ENCODE assay signal across 8 cellular contexts in genomic region chr11:289706-290620, GRCh38. TPM values are rescaled to one million over a fixed set of nuclear protein-coding genes. Genes with fewer than 3 reads are reported as not detected.
DNase-seq lines count a peak whose midpoint lies in the region; ATAC-seq and TF ChIP-seq lines count a peak whose summit lies in the region.

No MANE protein-coding gene starts in this region.

- H3K27ac ChIP-seq in right atrium auricular region: peak overlapping the region; percentile 60 to 65
- no peak overlapping the region for H3K27ac ChIP-seq in adrenal gland

- H3K36me3 Mint-ChIP-seq in activated CD8-positive, alpha-beta T cell treated with anti-CD3 and anti-CD28 coated beads for 36 hours (ENCODE audit: low read depth): peaks cover 47% of the 10 kb centered on the region

- H3K27me3 ChIP-seq in right atrium auricular region: no peaks in the 10 kb centered on the region
- no peaks in the 10 kb centered on the region for H3K27me3 ChIP-seq in adrenal gland

- H3K27ac Mint-ChIP-seq in activated CD8-positive, alpha-beta T cell treated with anti-CD3 and anti-CD28 coated beads for 36 hours: peak overlapping the region; percentile 89

- POLR2A ChIA-PET in activated CD8-positive, alpha-beta T cell treated with anti-CD3 and anti-CD28 coated beads for 36 hours (lab: Charles Lee): interaction anchor here (0.7 to 6.2 kb wide), 20 partner anchors 8 to 217 kb away, joined by 3 to 67 read pairs (median 4); partner anchors contain the start of genes BET1L, IFITM5, NLRP6 and RIC8A

- peak; percentile 12 for ATAC-seq in activated CD8-positive, alpha-beta T cell treated with anti-CD3 and anti-CD28 coated beads for 36 hours

- TF ChIP-seq POLR2A in adrenal gland (IDR thresholded peaks at IDR 0.05): no peak

- WGBS in adrenal gland, 4 donors: 87 to 91% (median 88%) methylated on average over 32 to 48 of the region's 48 CpGs

- peaks cover 0 to 23% of the 10 kb centered on the region in 2 donors for H3K4me1 ChIP-seq in right atrium auricular region
- H3K4me1 ChIP-seq in adrenal gland (replicated peaks in 1 of 2): no peaks in the 10 kb centered on the region

- CTCF ChIA-PET in activated CD8-positive, alpha-beta T cell treated with anti-CD3 and anti-CD28 coated beads for 36 hours (lab: Charles Lee): interaction anchor here (1.2 to 2.2 kb wide), 6 partner anchors 10 to 74 kb away, joined by 3 to 16 read pairs (median 5); partner anchors contain the start of gene NLRP6

- peak overlapping the region; percentile 85 for H3K4me3 Mint-ChIP-seq in activated CD8-positive, alpha-beta T cell treated with anti-CD3 and anti-CD28 coated beads for 36 hours

- no peaks in the 10 kb centered on the region for H3K9me3 Mint-ChIP-seq in activated CD8-positive, alpha-beta T cell treated with anti-CD3 and anti-CD28 coated beads for 36 hours

- DNase-seq in HFF-Myc (ENCODE audit: extremely low read depth, low read depth): no peak
- DNase-seq in activated CD8-positive, alpha-beta T cell treated with anti-CD3 and anti-CD28 coated beads for 36 hours: peak; percentile 52
- DNase-seq in right atrium auricular region (ENCODE audit: low spot score): no peak
- DNase-seq in stimulated activated CD8-positive, alpha-beta memory T cell treated with anti-CD3 and anti-CD28 coated beads, Interleukin-4, amount 100 ng/mL, for 48 hours: peak; percentile 53
- DNase-seq in RKO (ENCODE audit: low spot score): no peak
- DNase-seq in adrenal gland: no peak
- no peak for DNase-seq in COLO668 (lab: John Stamatoyannopoulos, UW; ENCODE audit: unreplicated experiment)
- DNase-seq in putamen (ENCODE audit: low spot score): no peak

- H3K4me1 Mint-ChIP-seq in activated CD8-positive, alpha-beta T cell treated with anti-CD3 and anti-CD28 coated beads for 36 hours (ENCODE audit: low read depth): peaks cover 44% of the 10 kb centered on the region

- H3K27me3 Mint-ChIP-seq in activated CD8-positive, alpha-beta T cell treated with anti-CD3 and anti-CD28 coated beads for 36 hours: no peaks in the 10 kb centered on the region

- TF ChIP-seq CTCF in HFF-Myc (IDR thresholded peaks at IDR 0.05; ENCODE audit: low read depth, low read length, missing control alignments): no peak
- TF ChIP-seq CTCF in activated CD8-positive, alpha-beta T cell treated with anti-CD3 and anti-CD28 coated beads for 36 hours (IDR thresholded peaks at IDR 0.05): no peak
- TF ChIP-seq CTCF in right atrium auricular region (IDR thresholded peaks at IDR 0.05): no peak
- no peak for TF ChIP-seq CTCF in adrenal gland (IDR thresholded peaks at IDR 0.05)

- H3K9me3 ChIP-seq in right atrium auricular region (no peaks in the 10 kb centered on the region), adrenal gland (replicated peaks in 1 of 3) (no peaks in the 10 kb centered on the region)

- H3K4me3 ChIP-seq in HFF-Myc (replicated peaks; ENCODE audit: low read depth, low read length): peak overlapping the region; percentile 48
- H3K4me3 ChIP-seq in right atrium auricular region: peak overlapping the region; percentile 62 to 79
- peak overlapping the region in 1 of 4 donors; percentile 85 for H3K4me3 ChIP-seq in adrenal gland

- H3K36me3 ChIP-seq in right atrium auricular region: no peaks in the 10 kb centered on the region
- H3K36me3 ChIP-seq in adrenal gland (replicated peaks in 1 of 2): no peaks in the 10 kb centered on the region

- intact Hi-C loops in activated CD8-positive, alpha-beta T cell treated with anti-CD3 and anti-CD28 coated beads for 36 hours (cut with micrococcal nuclease): no loop called here
- intact Hi-C loops in adrenal gland (cut with DNase I): loop anchor here in 1 of 2 donors (10.0 kb wide), 1 partner anchor 155 kb away; the partner anchor contains the start of gene ANO9

RNA-seq across cellular contexts. Expression of gene PGGHG, which starts 1.0 kb away (rescaled TPM):
- 100 to 1,000 TPM; 298 to 308 TPM for total RNA-seq in activated CD8-positive, alpha-beta T cell treated with anti-CD3 and anti-CD28 coated beads for 36 hours
- total RNA-seq in right atrium auricular region: 1 to 10 TPM; 4.9 to 9.4 TPM
- total RNA-seq in adrenal gland: 1 to 10 TPM; 1.2 to 9.8 (median 7.1) TPM
- polyA plus RNA-seq in adrenal gland: 10 to 100 TPM in 2 of 3 donors, under 1 TPM in 1; 0.55 to 77.2 (median 29.4) TPM

RNA-seq across cellular contexts. Expression of gene IFITM5, which starts 9.4 kb away (rescaled TPM):
- not detected for total RNA-seq in activated CD8-positive, alpha-beta T cell treated with anti-CD3 and anti-CD28 coated beads for 36 hours
- total RNA-seq in right atrium auricular region (not detected), adrenal gland (not detected)
- not detected for polyA plus RNA-seq in adrenal gland

RNA-seq across cellular contexts. Expression of gene NLRP6, which starts 11.8 kb away (rescaled TPM):
- 1 to 10 TPM; 3.3 to 3.4 TPM for total RNA-seq in activated CD8-positive, alpha-beta T cell treated with anti-CD3 and anti-CD28 coated beads for 36 hours
- under 1 TPM; 0.19 to 0.20 TPM for total RNA-seq in right atrium auricular region
- under 1 TPM in 6 of 8 donors, not detected in 2; 0.14 to 0.69 (median 0.24) TPM for total RNA-seq in adrenal gland
- polyA plus RNA-seq in adrenal gland: under 1 TPM in 1 of 3 donors, not detected in 2; 0.16 TPM

RNA-seq across cellular contexts. Expression of gene IFITM2, which starts 17.7 kb away (rescaled TPM):
- 100 to 1,000 TPM; 540 to 549 TPM for total RNA-seq in activated CD8-positive, alpha-beta T cell treated with anti-CD3 and anti-CD28 coated beads for 36 hours
- 100 to 1,000 TPM; 120 to 296 TPM for total RNA-seq in right atrium auricular region
- total RNA-seq in adrenal gland: 100 to 1,000 TPM in 7 of 8 donors, 10 to 100 TPM in 1; 96.5 to 269 (median 190) TPM
- 100 to 1,000 TPM; 290 to 835 (median 443) TPM for polyA plus RNA-seq in adrenal gland

RNA-seq across cellular contexts. Expression of gene IFITM1, which starts 23.9 kb away (rescaled TPM):
- 100 to 1,000 TPM; 296 to 304 TPM for total RNA-seq in activated CD8-positive, alpha-beta T cell treated with anti-CD3 and anti-CD28 coated beads for 36 hours
- total RNA-seq in right atrium auricular region (100 to 1,000 TPM in 1 of 2 donors, 10 to 100 TPM in 1; 82.3 to 241 TPM), adrenal gland (100 to 1,000 TPM in 3 of 8 donors, 10 to 100 TPM in 5; 52.8 to 238 (median 85.3) TPM)
- polyA plus RNA-seq in adrenal gland: 100 to 1,000 TPM in 2 of 3 donors, 10 to 100 TPM in 1; 84.6 to 360 (median 139) TPM

Comparison
In these comparisons a context has a peak if more than half of its experiments do, and no peak if none do; other contexts are left out.
1. DNase-seq: peak in activated CD8-positive, alpha-beta T cell treated with anti-CD3 and anti-CD28 coated beads for 36 hours (single experiment) and stimulated activated CD8-positive, alpha-beta memory T cell treated with anti-CD3 and anti-CD28 coated beads, Interleukin-4, amount 100 ng/mL, for 48 hours (single experiment); none in HFF-Myc (single experiment), right atrium auricular region (single experiment), RKO (single experiment), adrenal gland (0 of 7), COLO668 (single experiment) and putamen (single experiment).
2. H3K27ac ChIP-seq: peak in right atrium auricular region (2 of 2); none in adrenal gland (0 of 5).
3. RNA of gene PGGHG, which starts 1.0 kb away (total RNA-seq): 298 to 308 TPM in activated CD8-positive, alpha-beta T cell treated with anti-CD3 and anti-CD28 coated beads for 36 hours; 4.9 to 9.4 TPM in right atrium auricular region and 1.2 to 9.8 TPM in adrenal gland; every median in the first group is over 10 times any median in the second.